25 cellular contexts compared by ENCODE assay signal in the genomic region with DNA sequence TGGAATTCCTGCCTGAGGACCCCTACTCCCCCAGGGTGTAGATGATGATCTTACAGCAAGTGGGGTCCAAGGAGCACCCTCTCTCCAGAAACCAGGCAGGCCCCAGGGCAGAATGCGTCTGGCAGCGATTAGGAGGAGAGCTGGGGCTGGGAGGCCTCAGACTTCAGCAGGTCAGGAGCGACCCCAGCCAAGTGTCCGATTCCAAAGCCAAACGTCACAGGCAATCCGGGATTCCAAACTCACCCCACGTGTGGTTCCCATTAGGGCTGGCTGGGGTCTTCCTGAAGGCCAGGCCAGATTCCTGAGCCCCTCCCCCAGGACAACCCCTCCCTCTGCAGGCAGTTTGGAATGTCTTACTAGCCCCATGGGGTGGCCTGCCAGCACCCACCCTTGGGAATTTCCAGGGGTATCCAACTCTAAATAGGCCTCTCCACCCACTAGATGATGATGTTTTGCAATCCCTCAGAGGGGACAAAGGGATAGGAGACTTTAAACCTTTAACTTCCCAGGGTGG. TPM values are rescaled to one million over a fixed set of nuclear protein-coding genes. Genes with fewer than 3 reads are reported as not detected.
DNase-seq lines count a peak whose midpoint lies in the region; ATAC-seq and TF ChIP-seq lines count a peak whose summit lies in the region.
"Had no signal": no experiment of that assay in that cellular context is flagged by ENCODE, and none has a peak within 500 bp of the region (broad histone marks: within the 10 kb centered on the region; RNA-seq: fewer than 3 reads in every experiment).

No MANE protein-coding gene starts in this region.

- H3K9me3 ChIP-seq in BLaER1 treated with 17β-estradiol and CSF1 and Interleukin-3, amounts not matched to agents 10 nM and 100 nM (replicated peaks in 1 of 11), result no peaks in the 10 kb centered on the region
- H3K9me3 ChIP-seq in NT2/D1 (ENCODE audit: insufficient read depth, low read length) (no peaks in the 10 kb centered on the region), osteoblast (ENCODE audit: low read depth, low read length) (no peaks in the 10 kb centered on the region)
- H3K9me3 ChIP-seq: body of pancreas, esophagus squamous epithelium, left lung, tibial nerve had no signal

- no peaks in the 10 kb centered on the region for H3K79me2 ChIP-seq in osteoblast (ENCODE audit: insufficient read depth, low read length)

- H3K4me3 ChIP-seq in BLaER1 treated with 17β-estradiol and CSF1 and Interleukin-3, amounts not matched to agents 10 nM and 100 nM, result no peak overlapping the region
- H3K4me3 ChIP-seq in NT2/D1 (ENCODE audit: insufficient read length, low read depth) (no peak overlapping the region), osteoblast (ENCODE audit: insufficient read depth, low read length) (no peak overlapping the region)
- H3K4me3 ChIP-seq: body of pancreas, esophagus squamous epithelium, left lung, tibial nerve had no signal

- H3K36me3 ChIP-seq in BLaER1 treated with 17β-estradiol and CSF1 and Interleukin-3, amounts not matched to agents 10 nM and 100 nM, result no peaks in the 10 kb centered on the region
- no peaks in the 10 kb centered on the region for H3K36me3 ChIP-seq in NT2/D1 (ENCODE audit: insufficient read depth, insufficient read length, low read length)
- H3K36me3 ChIP-seq in osteoblast (ENCODE audit: insufficient read depth, low read length), result no peaks in the 10 kb centered on the region
- H3K36me3 ChIP-seq: esophagus squamous epithelium, left lung, tibial nerve had no signal

- no peaks in the 10 kb centered on the region; a peak in 1 of 22 replicates for H4K20me1 ChIP-seq in BLaER1 treated with 17β-estradiol and CSF1 and Interleukin-3, amounts not matched to agents 10 nM and 100 nM
- H4K20me1 ChIP-seq in osteoblast (ENCODE audit: insufficient read depth, low read length), result no peaks in the 10 kb centered on the region

- peaks cover 63 to 85% (median 81%) of the 10 kb centered on the region in 10 experiments for H3K4me1 ChIP-seq in BLaER1 treated with 17β-estradiol and CSF1 and Interleukin-3, amounts not matched to agents 10 nM and 100 nM
- H3K4me1 ChIP-seq in NT2/D1 (ENCODE audit: insufficient read depth, insufficient read length) (peaks cover 32% of the 10 kb centered on the region), osteoblast (ENCODE audit: insufficient read depth, low read length) (peaks cover 12% of the 10 kb centered on the region)

- no peak overlapping the region for H3K9ac ChIP-seq in BLaER1 treated with 17β-estradiol and CSF1 and Interleukin-3, amounts not matched to agents 10 nM and 100 nM
- H3K9ac ChIP-seq in NT2/D1 (ENCODE audit: insufficient read length, low read depth), result peak overlapping the region; percentile 79

- H2AFZ ChIP-seq in osteoblast (ENCODE audit: low read length), result no peak overlapping the region

- H3K27me3 ChIP-seq in BLaER1 treated with 17β-estradiol and CSF1 and Interleukin-3, amounts not matched to agents 10 nM and 100 nM, result peaks cover 27 to 55% (median 42%) of the 10 kb centered on the region in 11 experiments
- H3K27me3 ChIP-seq in NT2/D1 (ENCODE audit: insufficient read depth, insufficient read length) (peaks cover 23% of the 10 kb centered on the region), osteoblast (ENCODE audit: insufficient read depth, low read length) (peaks cover 28% of the 10 kb centered on the region)

- TF ChIP-seq CTCF in osteoblast (IDR thresholded peaks at IDR 0.05; ENCODE audit: extremely low read depth, low read depth, low read length), result no peak

- no peak for ATAC-seq in GM18907 (IDR thresholded peaks at IDR 0.05; ENCODE audit: unreplicated experiment)
- ATAC-seq in HG02870 (IDR thresholded peaks at IDR 0.05; ENCODE audit: unreplicated experiment), result no peak
- no peak for ATAC-seq in GM21528 (IDR thresholded peaks at IDR 0.05; ENCODE audit: low FRiP score, unreplicated experiment)
- ATAC-seq: body of pancreas; effector memory CD8-positive, alpha-beta T cell; stimulated activated naive CD8-positive, alpha-beta T cell treated with anti-CD3 and anti-CD28 coated beads, Interleukin-15, Interleukin-2, amounts not matched to agents 100 U/mL and 50 U/mL, for 24 hours had no signal

- DNase-seq in NT2/D1 (ENCODE audit: low read depth, low spot score) (no peak), islet precursor cell (peak; percentile 83), osteoblast (ENCODE audit: insufficient read length, low spot score, missing footprints) (peak; percentile 84)
- no peak for DNase-seq in activated naive CD4-positive, alpha-beta T cell (lab: John Stamatoyannopoulos, UW)
- DNase-seq: activated B cell treated with CpG ODN at 0.5 μM for 24 hours; activated CD4-positive, alpha-beta T cell treated with anti-CD3 and anti-CD28 coated beads, Interleukin-2, amount 50 U/mL, for 48 hours; activated effector memory CD4-positive, alpha-beta T cell treated with Interleukin-2 at 50 U/mL for 16 hours; body of pancreas; DMS 273 treated with DMSO at 0.1 percent for 48 hours; effector memory CD8-positive, alpha-beta T cell; esophagus squamous epithelium; Karpas-422; NCI-H1694; NCI-H2171 treated with DMSO at 0.1 percent for 48 hours; stimulated activated CD4-positive, alpha-beta T cell treated with anti-CD3 and anti-CD28 coated beads, Interleukin-4, amount 100 ng/mL, for 4 hours; stimulated activated naive CD8-positive, alpha-beta T cell treated with anti-CD3 and anti-CD28 coated beads, Interleukin-15, Interleukin-2, amounts not matched to agents 100 U/mL and 50 U/mL, for 24 hours had no signal

- no peak overlapping the region for H3K27ac ChIP-seq in BLaER1 treated with 17β-estradiol and CSF1 and Interleukin-3, amounts not matched to agents 10 nM and 100 nM
- H3K27ac ChIP-seq in osteoblast (ENCODE audit: low read depth, low read length), result no peak overlapping the region
- H3K27ac ChIP-seq: body of pancreas, esophagus squamous epithelium, left lung had no signal

- peak overlapping the region; percentile 81 to 99 (median 93); a peak in 20 of 22 replicates for H3K4me2 ChIP-seq in BLaER1 treated with 17β-estradiol and CSF1 and Interleukin-3, amounts not matched to agents 10 nM and 100 nM
- H3K4me2 ChIP-seq in osteoblast (ENCODE audit: insufficient read depth, low read length), result no peak overlapping the region

RNA-seq across cellular contexts. Expression of gene FIGNL2, which starts 17.3 kb away (rescaled TPM):
- total RNA-seq in osteoblast, result 0.29 and 0.36 TPM in 2 replicates
- total RNA-seq: RPMI7951 had no signal

RNA-seq across cellular contexts. Expression of gene ANKRD33, which starts 22.1 kb away (rescaled TPM):
- total RNA-seq in osteoblast, result not detected in 2 replicates
- total RNA-seq: activated B cell treated with CpG ODN at 0.5 μM for 24 hours, body of pancreas, HT1080, left lung, mucosa of gallbladder, RPMI7951 had no signal

RNA-seq across cellular contexts. Expression of gene ACVRL1, which starts 41.5 kb away (rescaled TPM):
- 9.8 and 11.5 TPM in 2 replicates for total RNA-seq in osteoblast
- total RNA-seq: activated B cell treated with CpG ODN at 0.5 μM for 24 hours, RPMI7951 had no signal

Comparison
In these comparisons a context has a peak if more than half of its experiments do, and no peak if none do; other contexts are left out.
1. DNase-seq: peak in islet precursor cell (single experiment) and osteoblast (single experiment); none in NT2/D1 (single experiment) and activated naive CD4-positive, alpha-beta T cell (0 of 4).